In the genomic region with DNA sequence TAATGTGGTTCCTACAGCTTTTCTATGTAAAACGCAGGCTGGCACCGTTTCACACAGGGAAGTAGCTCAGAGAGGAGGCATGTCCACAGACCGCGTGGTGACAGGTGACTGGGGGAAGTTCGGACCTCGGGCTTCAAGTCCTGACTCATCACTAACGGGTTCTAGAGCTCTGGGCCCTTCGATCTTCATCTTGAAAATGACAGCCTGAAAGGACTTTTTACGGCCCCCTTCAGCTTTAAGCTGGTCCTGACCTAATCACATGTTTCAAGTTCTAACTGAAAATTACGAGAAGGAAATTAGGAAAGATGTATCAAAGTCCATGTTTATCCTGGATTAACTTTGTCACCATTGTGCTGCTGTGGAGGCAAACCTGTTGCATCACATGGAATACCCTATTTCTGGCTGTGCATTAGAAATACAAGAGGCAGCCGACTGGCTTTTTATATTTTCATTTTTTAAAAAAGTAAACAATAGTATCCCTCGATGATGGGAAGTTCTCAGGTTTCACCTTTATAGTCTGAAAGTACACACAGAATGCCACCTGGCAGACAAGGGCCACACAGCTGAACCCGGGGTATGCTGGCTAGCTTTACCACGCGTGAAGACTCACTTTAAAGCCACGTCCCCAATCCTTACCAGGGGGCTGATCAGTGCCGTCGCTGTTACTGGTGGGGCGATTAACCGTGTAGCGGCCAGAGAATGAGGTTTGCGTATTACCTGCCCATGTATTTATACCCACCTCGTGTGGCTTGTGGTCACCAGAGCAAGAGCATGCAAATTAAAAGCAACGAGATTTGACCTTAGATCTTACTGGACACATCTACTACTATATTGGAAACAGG, we compare ENCODE assay signal across 9 cellular contexts. TPM values are rescaled to one million over a fixed set of nuclear protein-coding genes. Genes with fewer than 3 reads are reported as not detected.
DNase-seq lines count a peak whose midpoint lies in the region; ATAC-seq and TF ChIP-seq lines count a peak whose summit lies in the region.
"Had no signal": no experiment of that assay in that cellular context is flagged by ENCODE, and none has a peak within 500 bp of the region (broad histone marks: within the 10 kb centered on the region; RNA-seq: fewer than 3 reads in every experiment).

No MANE protein-coding gene starts in this region.

- peaks cover 52% of the 10 kb centered on the region for H3K27me3 ChIP-seq in GM23338 (ENCODE audit: insufficient read depth)
- no peaks in the 10 kb centered on the region for H3K27me3 ChIP-seq in neuron (ENCODE audit: insufficient read depth, low read length)

- no peak overlapping the region for H3K27ac Mint-ChIP-seq in GM23338

- H4K20me1 ChIP-seq in GM23338 (replicated peaks; ENCODE audit: insufficient read depth) = no peaks in the 10 kb centered on the region

- TF ChIP-seq CTCF in GM23338 (conservative IDR thresholded peaks at IDR 0.05; ENCODE audit: low read depth in 2 of 2) = no peak
- no peak for TF ChIP-seq CTCF in fibroblast of pulmonary artery (IDR thresholded peaks at IDR 0.05; ENCODE audit: low read length, missing control alignments)

- peak overlapping the region; percentile 96; the same call in 1 of the 2 replicates for H2AFZ ChIP-seq in GM23338
- peak overlapping the region; percentile 100 for H2AFZ ChIP-seq in neuron (ENCODE audit: low read depth, low read length)

- no peak for ATAC-seq in GM23338

- H3K9me2 ChIP-seq in GM23338 (ENCODE audit: insufficient read depth) = no peaks in the 10 kb centered on the region

- H3K4me2 ChIP-seq in GM23338 = peak overlapping the region; percentile 97

- no peaks in the 10 kb centered on the region for H3K36me3 Mint-ChIP-seq in GM23338 (ENCODE audit: low read depth)

- H3K9me3 Mint-ChIP-seq in GM23338 = no peaks in the 10 kb centered on the region; the same call in 2 of the 3 replicates

- no peaks in the 10 kb centered on the region for H3K36me3 ChIP-seq in GM23338 (ENCODE audit: insufficient read depth)
- H3K36me3 ChIP-seq in neuron (ENCODE audit: insufficient read depth, low read length) = no peaks in the 10 kb centered on the region

- peak; percentile 26 to 64 (median 49) for DNase-seq in NCI-H1417 (lab: John Stamatoyannopoulos, UW)
- no peak for DNase-seq in NCI-H1417 treated with DMSO at 0.1 percent for 48 hours (lab: John Stamatoyannopoulos, UW)
- peak; percentile 9 for DNase-seq in GM23338 (ENCODE audit: low spot score)
- DNase-seq in LoVo (ENCODE audit: low spot score) = peak; percentile 51
- peak; percentile 65 for DNase-seq in activated CD8-positive, alpha-beta memory T cell treated with anti-CD3 and anti-CD28 coated beads, Interleukin-2, amount 50 U/mL, for 48 hours
- DNase-seq in fibroblast of pulmonary artery (ENCODE audit: low read depth) = no peak
- no peak for DNase-seq in cerebellar nuclear complex (lab: John Stamatoyannopoulos, UW)

- H3K9me3 ChIP-seq in neuron (ENCODE audit: low read length) = no peaks in the 10 kb centered on the region

- H3K4me3 ChIP-seq in GM23338 (peak overlapping the region; percentile 84), fibroblast of pulmonary artery (replicated peaks; ENCODE audit: low read depth, low read length) (peak overlapping the region; percentile 90), neuron (ENCODE audit: low read length) (peak overlapping the region; percentile 98)

- H3K4me3 Mint-ChIP-seq in GM23338 = peak overlapping the region; percentile 71

- H3K79me2 ChIP-seq in GM23338 (replicated peaks; ENCODE audit: insufficient read depth) = no peaks in the 10 kb centered on the region

- H3F3A ChIP-seq in GM23338 (replicated peaks; ENCODE audit: low read depth) = no peaks in the 10 kb centered on the region

- H3K27ac ChIP-seq in GM23338 (ENCODE audit: low read depth) = no peak overlapping the region
- H3K27ac ChIP-seq: epithelial cell of prostate had no signal

- H3K4me1 ChIP-seq in GM23338 (ENCODE audit: insufficient read depth) (peaks cover 21% of the 10 kb centered on the region), neuron (ENCODE audit: insufficient read depth, low read length) (peaks cover 11% of the 10 kb centered on the region)

- peaks cover 9% of the 10 kb centered on the region; the same call in 2 of the 3 replicates for H3K4me1 Mint-ChIP-seq in GM23338

- peaks cover 7% of the 10 kb centered on the region for H3K27me3 Mint-ChIP-seq in GM23338 (ENCODE audit: insufficient read depth, low read depth, poor library complexity)

TF ChIP-seq in GM23338, 12 proteins besides CTCF, POLR2A, EP300 and RAD21:
- TF ChIP-seq JUNB (IDR thresholded peaks at IDR 0.05; ENCODE audit: unreplicated experiment) = no peak

RNA-seq across cellular contexts. Expression of gene MAN1A1, which starts 1.9 kb away (rescaled TPM):
- total RNA-seq in GM23338 (2014; rRNA removed; shearing (Covaris generic)) = 7.0 and 8.7 TPM in 2 replicates
- polyA plus RNA-seq in GM23338 (2016; fragmentation: Nextera tagmentation; extraction: Ambion mirVana) = 1.9 and 2.0 TPM in 2 replicates

Comparison
In these comparisons a context has a peak if more than half of its experiments do, and no peak if none do; other contexts are left out.
1. DNase-seq: peak in NCI-H1417 (3 of 3), GM23338 (single experiment), LoVo (single experiment) and activated CD8-positive, alpha-beta memory T cell treated with anti-CD3 and anti-CD28 coated beads, Interleukin-2, amount 50 U/mL, for 48 hours (single experiment); none in NCI-H1417 treated with DMSO at 0.1 percent for 48 hours (single experiment), fibroblast of pulmonary artery (single experiment) and cerebellar nuclear complex (0 of 2).
2. Peak in every context shown above with its lines, with median percentiles within 50 percentile points of each other: H3K4me3 ChIP-seq.